Comparison of ENCODE assay signal across 18 cellular contexts in the genomic region with DNA sequence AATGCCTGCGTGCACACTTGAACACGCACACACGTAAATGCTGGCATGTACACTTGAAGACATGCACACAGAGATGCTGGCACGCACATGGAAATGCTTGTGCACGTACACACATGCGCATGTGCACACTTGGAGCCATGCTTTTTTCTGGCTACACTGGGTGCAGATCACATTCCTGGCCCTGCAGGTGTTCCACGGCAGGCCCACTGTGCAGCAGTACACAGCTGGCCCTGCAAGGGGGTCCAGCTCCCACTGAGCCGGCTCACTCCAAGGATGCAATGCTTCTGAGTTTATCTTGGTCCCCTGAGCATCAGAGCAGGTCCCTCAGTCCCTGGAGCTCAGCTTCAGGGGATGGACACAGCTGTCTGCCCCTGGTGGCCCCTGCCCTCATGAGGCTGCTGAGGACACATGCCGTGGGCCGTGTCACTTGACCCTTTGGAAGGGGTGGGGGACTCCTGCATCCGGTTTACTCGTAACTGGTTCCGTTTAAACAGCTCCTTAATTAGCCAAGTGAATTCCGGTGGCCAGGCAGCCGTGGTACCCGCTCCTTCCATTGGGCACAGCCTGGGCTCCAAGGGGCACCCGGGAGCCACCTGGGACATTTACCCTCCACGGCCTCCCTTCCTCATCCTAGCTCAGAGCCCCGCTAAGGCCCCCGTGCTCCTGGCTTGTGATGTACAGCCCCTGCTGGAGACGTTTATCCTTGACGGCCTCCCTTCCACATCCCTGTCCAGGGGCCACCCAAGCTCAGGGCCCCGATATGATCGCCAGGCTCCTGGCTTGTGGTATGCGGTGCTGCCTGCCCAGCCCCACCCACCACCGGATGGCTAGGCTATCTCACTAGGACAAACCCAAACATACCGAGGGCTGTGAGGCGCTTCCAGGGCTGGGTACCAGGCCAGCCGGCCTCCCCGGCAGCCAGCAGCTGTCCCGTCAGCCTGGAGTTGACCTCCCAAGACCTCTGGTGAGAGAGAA. TPM values are rescaled to one million over a fixed set of nuclear protein-coding genes. Genes with fewer than 3 reads are reported as not detected.
"Had no signal": no experiment of that assay in that cellular context is flagged by ENCODE, and none has a peak within 500 bp of the region (broad histone marks: within the 10 kb centered on the region; RNA-seq: fewer than 3 reads in every experiment).

No MANE protein-coding gene starts in this region.

- H3K27ac ChIP-seq: ascending aorta, breast epithelium, epithelial cell of prostate, thyroid gland, WERI-Rb-1 had no signal

- H3K4me1 Mint-ChIP-seq: activated CD4-positive, alpha-beta T cell treated with anti-CD3 and anti-CD28 coated beads, Interleukin-2, amount 10 ng/mL, durations not matched to agents 7 days and 5 days; activated naive CD8-positive, alpha-beta T cell treated with anti-CD3 and anti-CD28 coated beads, Interleukin-2, amount 50 U/mL, for 24 hours; immature natural killer cell; stimulated activated effector memory CD8-positive, alpha-beta T cell treated with anti-CD3 and anti-CD28 coated beads, Interleukin-12 subunit alpha, Interleukin-12 subunit beta, amount 100 ng/mL, for 72 hours; T-helper 17 cell had no signal

- H3K4me1 ChIP-seq: ascending aorta, breast epithelium, thyroid gland had no signal

- ATAC-seq: activated naive CD8-positive, alpha-beta T cell treated with anti-CD3 and anti-CD28 coated beads, Interleukin-2, amount 50 U/mL, for 24 hours; naive thymus-derived CD8-positive, alpha-beta T cell; sciatic nerve; stimulated activated effector memory CD8-positive, alpha-beta T cell treated with anti-CD3 and anti-CD28 coated beads, Interleukin-12 subunit alpha, Interleukin-12 subunit beta, amount 100 ng/mL, for 72 hours; T-helper 17 cell had no signal

- H3K27me3 Mint-ChIP-seq: activated naive CD8-positive, alpha-beta T cell treated with anti-CD3 and anti-CD28 coated beads, Interleukin-2, amount 50 U/mL, for 24 hours had no signal

- H3K36me3 ChIP-seq: ascending aorta, breast epithelium, thyroid gland, WERI-Rb-1 had no signal

- H3K9me3 Mint-ChIP-seq: activated CD4-positive, alpha-beta T cell treated with anti-CD3 and anti-CD28 coated beads, Interleukin-2, amount 10 ng/mL, durations not matched to agents 7 days and 5 days; activated naive CD8-positive, alpha-beta T cell treated with anti-CD3 and anti-CD28 coated beads, Interleukin-2, amount 50 U/mL, for 24 hours; immature natural killer cell; naive thymus-derived CD8-positive, alpha-beta T cell; stimulated activated effector memory CD8-positive, alpha-beta T cell treated with anti-CD3 and anti-CD28 coated beads, Interleukin-12 subunit alpha, Interleukin-12 subunit beta, amount 100 ng/mL, for 72 hours had no signal

- H3K27ac Mint-ChIP-seq: activated CD4-positive, alpha-beta T cell treated with anti-CD3 and anti-CD28 coated beads, Interleukin-2, amount 10 ng/mL, durations not matched to agents 7 days and 5 days; activated naive CD8-positive, alpha-beta T cell treated with anti-CD3 and anti-CD28 coated beads, Interleukin-2, amount 50 U/mL, for 24 hours; immature natural killer cell; progenitor cell of endocrine pancreas; stimulated activated effector memory CD8-positive, alpha-beta T cell treated with anti-CD3 and anti-CD28 coated beads, Interleukin-12 subunit alpha, Interleukin-12 subunit beta, amount 100 ng/mL, for 72 hours; T-helper 17 cell had no signal

- H3K4me3 ChIP-seq: ascending aorta, breast epithelium, thyroid gland had no signal

- H3K36me3 Mint-ChIP-seq: immature natural killer cell; naive thymus-derived CD8-positive, alpha-beta T cell; stimulated activated effector memory CD8-positive, alpha-beta T cell treated with anti-CD3 and anti-CD28 coated beads, Interleukin-12 subunit alpha, Interleukin-12 subunit beta, amount 100 ng/mL, for 72 hours had no signal

- DNase-seq: activated CD4-positive, alpha-beta T cell treated with anti-CD3 and anti-CD28 coated beads, Interleukin-2, amount 10 ng/mL, durations not matched to agents 7 days and 5 days; activated CD8-positive, alpha-beta memory T cell treated with anti-CD3 and anti-CD28 coated beads, Interleukin-2, amount 50 U/mL, for 48 hours; activated naive CD4-positive, alpha-beta T cell; activated naive CD8-positive, alpha-beta T cell treated with anti-CD3 and anti-CD28 coated beads, Interleukin-2, amount 50 U/mL, for 24 hours; foreskin melanocyte; immature natural killer cell; nucleus accumbens; stimulated activated CD4-positive, alpha-beta T cell treated with anti-CD3 and anti-CD28 coated beads, Interleukin-12 subunit alpha, Interleukin-12 subunit beta, amount 100 ng/mL, for 4 hours; T-helper 17 cell; thyroid gland; WERI-Rb-1 had no signal

- H3K9me3 ChIP-seq: ascending aorta, breast epithelium, thyroid gland had no signal

- H3K27me3 ChIP-seq: ascending aorta, breast epithelium, thyroid gland had no signal

- H3K4me3 Mint-ChIP-seq: activated CD4-positive, alpha-beta T cell treated with anti-CD3 and anti-CD28 coated beads, Interleukin-2, amount 10 ng/mL, durations not matched to agents 7 days and 5 days; activated naive CD8-positive, alpha-beta T cell treated with anti-CD3 and anti-CD28 coated beads, Interleukin-2, amount 50 U/mL, for 24 hours; immature natural killer cell; naive thymus-derived CD8-positive, alpha-beta T cell; stimulated activated effector memory CD8-positive, alpha-beta T cell treated with anti-CD3 and anti-CD28 coated beads, Interleukin-12 subunit alpha, Interleukin-12 subunit beta, amount 100 ng/mL, for 72 hours; T-helper 17 cell had no signal

RNA-seq across cellular contexts. Expression of a gene that starts 39.5 kb away (rescaled TPM):
- total RNA-seq: ascending aorta had no signal
- polyA plus RNA-seq: immature natural killer cell had no signal
